In genomic region chr7:135965602-135966001, GRCh38 we compare ENCODE assay signal across 10 cellular contexts. TPM values are rescaled to one million over a fixed set of nuclear protein-coding genes. Genes with fewer than 3 reads are reported as not detected.
DNase-seq lines count a peak whose midpoint lies in the region; ATAC-seq, FAIRE-seq and TF ChIP-seq lines count a peak whose summit lies in the region.
"Had no signal": no experiment of that assay in that cellular context is flagged by ENCODE, and none has a peak within 500 bp of the region (broad histone marks: within the 10 kb centered on the region; RNA-seq: fewer than 3 reads in every experiment).

No MANE protein-coding gene starts in this region.

- peaks cover 76% of the 10 kb centered on the region for H4K20me1 ChIP-seq in SU-DHL-6 (ENCODE audit: low read depth, low read length)

- TF ChIP-seq POLR2A in GM12891 (IDR thresholded peaks at IDR 0.05; ENCODE audit: low read depth, low read length): no peak

- no peaks in the 10 kb centered on the region; the same call in 1 of the 2 replicates for H3F3A ChIP-seq in SU-DHL-6 (ENCODE audit: insufficient read depth)

- FAIRE-seq in GM12891 (lab: Jason Lieb, UNC): peak; percentile 81

- no peak overlapping the region for H2AFZ ChIP-seq in SU-DHL-6 (ENCODE audit: low read depth, low read length, severe bottlenecking)

- H3K9me3 ChIP-seq in SU-DHL-6 (ENCODE audit: insufficient read depth, low read length): no peaks in the 10 kb centered on the region
- no peaks in the 10 kb centered on the region for H3K9me3 ChIP-seq in heart right ventricle

- H3K9me2 ChIP-seq in SU-DHL-6 (replicated peaks; ENCODE audit: insufficient read depth, low read length): no peaks in the 10 kb centered on the region

- DNase-seq in GM12891 (ENCODE audit: insufficient read length, low spot score) (no peak), DMS 273 (lab: John Stamatoyannopoulos, UW; ENCODE audit: unreplicated experiment) (no peak), heart right ventricle (no peak), NCI-H510A (lab: John Stamatoyannopoulos, UW) (no peak)
- DNase-seq in stimulated activated CD4-positive, alpha-beta T cell treated with anti-CD3 and anti-CD28 coated beads, Interleukin-12 subunit alpha, Interleukin-12 subunit beta, amount 100 ng/mL, for 4 hours: no peak
- DNase-seq: PC-3 had no signal

- H3K4me3 ChIP-seq in SU-DHL-6 (ENCODE audit: insufficient read depth, low read length, poor library complexity, severe bottlenecking) (no peak overlapping the region), heart right ventricle (no peak overlapping the region)

- ATAC-seq in GM19463 (IDR thresholded peaks at IDR 0.05; ENCODE audit: unreplicated experiment): peak; percentile 53
- peak; percentile 81 for ATAC-seq in HG02938 (IDR thresholded peaks at IDR 0.05; ENCODE audit: unreplicated experiment)
- no peak for ATAC-seq in heart right ventricle
- ATAC-seq: PC-3 had no signal

- intact Hi-C loops in heart right ventricle (cut with DNase I): no loop called here

- peaks cover 97% of the 10 kb centered on the region for H3K79me2 ChIP-seq in SU-DHL-6 (ENCODE audit: insufficient read depth, low read length)

- H3K36me3 ChIP-seq in SU-DHL-6 (ENCODE audit: low read length): peaks cover 26% of the 10 kb centered on the region
- peaks cover 0 to 28% (median 0%) of the 10 kb centered on the region in 9 donors for H3K36me3 ChIP-seq in heart right ventricle

- peaks cover 0 to 82% (median 50%) of the 10 kb centered on the region in 9 donors for H3K4me1 ChIP-seq in heart right ventricle

- WGBS in heart right ventricle, 2 donors: 53 to 81% methylated on average over 1 of the region's 1 CpG

- H3K27ac ChIP-seq in SU-DHL-6 (ENCODE audit: low read depth, low read length) (peak overlapping the region; percentile 21; the same call in 1 of the 2 replicates), heart right ventricle (no peak overlapping the region)
- H3K27ac ChIP-seq: epithelial cell of prostate had no signal

- H3K4me2 ChIP-seq in SU-DHL-6 (ENCODE audit: low read depth, low read length, poor library complexity, severe bottlenecking): peak overlapping the region; percentile 24

- no peak overlapping the region for H3K9ac ChIP-seq in SU-DHL-6 (ENCODE audit: low read length)

- H3K27me3 ChIP-seq in SU-DHL-6 (ENCODE audit: low read length) (no peaks in the 10 kb centered on the region), heart right ventricle (no peaks in the 10 kb centered on the region)

- TF ChIP-seq CTCF in SU-DHL-6 (IDR thresholded peaks at IDR 0.05; ENCODE audit: insufficient read depth, low read length, poor library complexity, severe bottlenecking) (no peak), heart right ventricle (IDR thresholded peaks at IDR 0.05) (no peak)

TF ChIP-seq in GM12891, 5 proteins besides CTCF, POLR2A, EP300 and RAD21:
- peak; percentile 44; the same call in 1 of the 2 replicates for TF ChIP-seq SPI1 (IDR thresholded peaks at IDR 0.05; ENCODE audit: low read depth, low read length)
- TF ChIP-seq PAX5 (IDR thresholded peaks at IDR 0.05; ENCODE audit: insufficient read depth, low read length, severe bottlenecking): no peak
TF ChIP-seq in GM12891: peak in this region for 1.

RNA-seq across cellular contexts. Expression of gene MTPN, which starts 11.6 kb away (rescaled TPM):
- 47.1 TPM for polyA plus RNA-seq in GM12891 (2012; ENCODE audit: low read depth, missing spikeins)
- 100 to 1,000 TPM in 2 of 10 donors, 10 to 100 TPM in 8; 63.3 to 107 (median 84.7) TPM for total RNA-seq in heart right ventricle
- 10 to 100 TPM; 15.7 to 47.5 TPM for polyA plus RNA-seq in heart right ventricle

Comparison
In these comparisons a context has a peak if more than half of its experiments do, and no peak if none do; other contexts are left out.
1. ATAC-seq: peak in GM19463 (single experiment) and HG02938 (single experiment); none in heart right ventricle (0 of 8).